Comparison of ENCODE assay signal across 27 cellular contexts in the genomic region with DNA sequence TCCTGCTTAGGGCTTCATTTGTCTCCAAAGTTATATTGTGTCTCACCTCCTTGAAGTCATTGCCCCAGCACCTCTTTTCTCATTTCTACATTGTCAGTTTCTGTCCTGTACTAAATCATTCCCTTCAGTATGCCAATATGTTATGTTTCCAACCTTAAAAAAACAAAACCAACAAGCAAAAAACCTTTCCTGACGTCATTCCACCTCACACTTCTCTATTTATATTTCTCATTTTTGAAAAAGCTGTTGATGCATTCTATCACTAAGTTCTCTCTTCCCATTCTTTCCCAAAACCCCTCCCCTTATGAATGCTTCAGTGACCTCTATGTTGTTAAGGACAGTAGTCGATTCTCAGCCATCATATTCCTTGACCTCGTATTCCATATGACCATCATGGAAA.
"Had no signal": no experiment of that assay in that cellular context is flagged by ENCODE, and none has a peak within 500 bp of the region (broad histone marks: within the 10 kb centered on the region; RNA-seq: fewer than 3 reads in every experiment).

No MANE protein-coding gene starts in this region.

- H3K4me3 ChIP-seq: stomach, suprapubic skin, testis, thoracic aorta, thyroid gland, tibial artery, tibial nerve, transverse colon, upper lobe of left lung, upper lobe of right lung, uterus, vagina had no signal

- H3K27ac ChIP-seq: stomach, suprapubic skin, testis, thoracic aorta, thyroid gland, tibial artery, tibial nerve, transverse colon, upper lobe of left lung, upper lobe of right lung, uterus, vagina had no signal

- DNase-seq: stimulated activated CD4-positive, alpha-beta T cell treated with anti-CD3 and anti-CD28 coated beads, Interleukin-2, amount 100 ng/mL, for 48 hours; stimulated activated CD4-positive, alpha-beta T cell treated with anti-CD3 and anti-CD28 coated beads, Interleukin-4, amount 100 ng/mL, for 1 hour; stimulated activated CD4-positive, alpha-beta T cell treated with anti-CD3 and anti-CD28 coated beads, Interleukin-4, amount 100 ng/mL, for 24 hours; stimulated activated CD4-positive, alpha-beta T cell treated with anti-CD3 and anti-CD28 coated beads, Interleukin-4, amount 100 ng/mL, for 4 hours; stimulated activated CD8-positive, alpha-beta memory T cell treated with anti-CD3 and anti-CD28 coated beads, Interleukin-4, amount 100 ng/mL, for 48 hours; stimulated activated naive B cell treated with anti-CD40 and anti-IgM and Interleukin-4, amounts not matched to agents 10 μg/mL and 1 μg/mL and 100 μg/mL, for 72 hours; stimulated activated naive CD4-positive, alpha-beta T cell; stimulated activated naive CD4-positive, alpha-beta T cell treated with Interleukin-2 at 50 U/mL for 16 hours; stimulated activated naive CD8-positive, alpha-beta T cell treated with anti-CD3 and anti-CD28 coated beads, Interleukin-15, amount 100 ng/mL, for 72 hours; stimulated activated naive CD8-positive, alpha-beta T cell treated with anti-CD3 and anti-CD28 coated beads, Interleukin-15, Interleukin-2, amounts not matched to agents 100 U/mL and 50 U/mL, for 24 hours; stomach; substantia nigra; testis; thyroid gland; tibial artery; transverse colon; trophoblast cell; upper lobe of left lung; upper lobe of right lung; uterus had no signal

- H3K9me3 ChIP-seq: stomach, suprapubic skin, testis, thoracic aorta, thyroid gland, tibial artery, tibial nerve, transverse colon, upper lobe of left lung, upper lobe of right lung, uterus, vagina had no signal

- ATAC-seq: stimulated activated effector memory CD8-positive, alpha-beta T cell treated with anti-CD3 and anti-CD28 coated beads, Interleukin-12 subunit alpha, Interleukin-12 subunit beta, amount 100 ng/mL, for 72 hours; stimulated activated memory B cell treated with anti-CD40 and anti-IgM and Interleukin-4, amounts not matched to agents 10 μg/mL and 1 μg/mL and 100 μg/mL, for 72 hours; stimulated activated naive B cell treated with anti-CD40 and anti-IgM and Interleukin-4, amounts not matched to agents 10 μg/mL and 1 μg/mL and 100 μg/mL, for 72 hours; stimulated activated naive CD8-positive, alpha-beta T cell treated with anti-CD3 and anti-CD28 coated beads, Interleukin-15, amount 100 ng/mL, for 72 hours; stimulated activated naive CD8-positive, alpha-beta T cell treated with anti-CD3 and anti-CD28 coated beads, Interleukin-15, Interleukin-2, amounts not matched to agents 100 U/mL and 50 U/mL, for 24 hours; upper lobe of right lung had no signal

- FAIRE-seq: urothelium cell line had no signal

- H3K4me1 ChIP-seq: stomach, suprapubic skin, testis, thyroid gland, tibial artery, tibial nerve, transverse colon, upper lobe of left lung, upper lobe of right lung, uterus, vagina had no signal

- H3K27me3 ChIP-seq: stomach, suprapubic skin, testis, thyroid gland, tibial artery, tibial nerve, transverse colon, upper lobe of left lung, upper lobe of right lung, uterus, vagina had no signal

- H3K36me3 ChIP-seq: stomach, suprapubic skin, thoracic aorta, thyroid gland, tibial artery, tibial nerve, transverse colon, upper lobe of left lung, upper lobe of right lung, uterus, vagina had no signal
